Comparison of ENCODE assay signal across 16 cellular contexts in the genomic region with DNA sequence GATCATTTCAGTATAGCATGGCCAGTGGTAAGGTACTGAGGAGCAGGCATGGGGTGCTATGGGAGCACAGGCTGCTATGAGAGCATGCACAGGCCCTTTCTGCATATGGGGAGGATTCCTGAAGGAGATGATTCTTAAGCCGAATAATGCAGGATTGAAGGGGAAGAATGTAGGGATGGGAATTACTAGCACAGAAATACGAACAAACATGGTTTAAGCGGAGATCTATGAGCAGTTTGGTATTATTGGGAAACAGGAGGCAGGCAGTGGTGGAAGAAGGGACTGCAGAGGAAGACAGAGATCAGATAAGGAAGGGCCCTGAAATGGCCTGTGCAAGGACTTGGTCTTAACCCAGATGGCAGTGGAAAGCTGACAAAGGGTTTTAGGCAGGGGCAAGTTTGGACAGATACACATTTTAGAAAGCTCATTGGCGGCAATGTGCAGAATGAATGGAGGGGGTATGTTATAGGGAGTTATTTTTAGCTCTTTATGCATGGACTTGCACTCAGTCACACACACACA. TPM values are rescaled to one million over a fixed set of nuclear protein-coding genes. Genes with fewer than 3 reads are reported as not detected.
DNase-seq lines count a peak whose midpoint lies in the region; ATAC-seq, FAIRE-seq and TF ChIP-seq lines count a peak whose summit lies in the region.
"Had no signal": no experiment of that assay in that cellular context is flagged by ENCODE, and none has a peak within 500 bp of the region (broad histone marks: within the 10 kb centered on the region; RNA-seq: fewer than 3 reads in every experiment).

No MANE protein-coding gene starts in this region.

- H3K9me3 ChIP-seq in kidney (ENCODE audit: control insufficient read depth in 1 of 2, low read length in 2 of 2): no peaks in the 10 kb centered on the region
- H3K9me3 ChIP-seq: BLaER1 had no signal

- POLR2A ChIA-PET in RWPE1 (lab: Yijun Ruan, JAX; ENCODE audit: low non-redundant PET): no interaction called here

- CTCF ChIA-PET in RWPE1 (lab: Yijun Ruan, JAX): interaction anchor here (0.8 to 1.2 kb wide), 2 partner anchors 11 to 31 kb away, joined by 3 read pairs; no protein-coding TSS in a partner anchor

- H3K27ac ChIP-seq in RWPE1 (no peak overlapping the region), foreskin keratinocyte (no peak overlapping the region), dorsolateral prefrontal cortex (no peak overlapping the region), kidney (ENCODE audit: low read depth in 2 of 2, low read length in 2 of 2) (no peak overlapping the region)
- H3K27ac ChIP-seq: BLaER1, KMS-11 had no signal

- no peak for FAIRE-seq in kidney (lab: Jason Lieb, UNC)
- FAIRE-seq: islet of Langerhans had no signal

- H3K27me3 ChIP-seq in foreskin keratinocyte (no peaks in the 10 kb centered on the region), dorsolateral prefrontal cortex (no peaks in the 10 kb centered on the region)
- H3K27me3 ChIP-seq: BLaER1 had no signal

- TF ChIP-seq CTCF in AG10803 (conservative IDR thresholded peaks at IDR 0.05; ENCODE audit: low read length): 0 out of 2 replicates have a peak, but pooled peaks have one; percentile 3
- TF ChIP-seq CTCF in RWPE1 (conservative IDR thresholded peaks at IDR 0.05; ENCODE audit: low read depth): no peak
- peak; percentile 22 for TF ChIP-seq CTCF in foreskin keratinocyte (conservative IDR thresholded peaks at IDR 0.05)
- TF ChIP-seq CTCF in dorsolateral prefrontal cortex (IDR thresholded peaks at IDR 0.05 in 54 of 56, conservative IDR thresholded peaks at IDR 0.05 in 2 of 56; ENCODE audit: low read depth in 1 of 56, partially characterized antibody in 56 of 56): no peak
- TF ChIP-seq CTCF in kidney (IDR thresholded peaks at IDR 0.05; ENCODE audit: borderline replicate concordance, extremely low read depth, insufficient read depth): no peak

- ATAC-seq in foreskin keratinocyte: peak; percentile 48
- ATAC-seq in HG03432 (IDR thresholded peaks at IDR 0.05; ENCODE audit: unreplicated experiment): no peak
- ATAC-seq in GM18873 (IDR thresholded peaks at IDR 0.05; ENCODE audit: low FRiP score, unreplicated experiment): no peak

- H3K4me3 ChIP-seq in AG10803 (ENCODE audit: low read length) (no peak overlapping the region), dorsolateral prefrontal cortex (peak overlapping the region in 9 of 59 donors; percentile 0 to 88 (median 24)), kidney (ENCODE audit: low read length in 2 of 2) (no peak overlapping the region)
- H3K4me3 ChIP-seq: BLaER1 had no signal

- peaks cover 12% of the 10 kb centered on the region for H3K4me1 ChIP-seq in foreskin keratinocyte
- peaks cover 0 to 2% of the 10 kb centered on the region in 2 donors for H3K4me1 ChIP-seq in kidney (ENCODE audit: control insufficient read depth in 1 of 2, insufficient read depth in 1 of 2, low read depth in 1 of 2, low read length in 2 of 2)

- H3K36me3 ChIP-seq in kidney (ENCODE audit: control insufficient read depth in 1 of 2, insufficient read depth in 2 of 2, low read length in 2 of 2): no peaks in the 10 kb centered on the region

- intact Hi-C loops in dorsolateral prefrontal cortex (cut with DNase I): no loop called here
- intact Hi-C loops in kidney (cut with DNase I): no loop called here

- DNase-seq in AG10803 (ENCODE audit: low read depth): no peak
- DNase-seq in DMS153 treated with DMSO at 0.1 percent for 48 hours (lab: John Stamatoyannopoulos, UW; ENCODE audit: unreplicated experiment): peak; percentile 37
- DNase-seq in RWPE1 (ENCODE audit: low spot score): peak; percentile 64
- peak; percentile 59 to 86 for DNase-seq in foreskin keratinocyte
- no peak for DNase-seq in dorsolateral prefrontal cortex
- no peak for DNase-seq in kidney
- DNase-seq: activated T-cell treated with anti-CD3 and anti-CD28 coated beads, Interleukin-2, amount 50 U/mL, for 48 hours; aorta; effector CD4-positive, alpha-beta T cell; naive B cell; substantia nigra had no signal

- no peak overlapping the region for H3K9ac ChIP-seq in kidney (ENCODE audit: low read length in 2 of 2)
- H3K9ac ChIP-seq: BLaER1, KMS-11 had no signal

RNA-seq across cellular contexts. Expression of a gene that starts 1.7 kb away (rescaled TPM):
- 4.4 and 5.8 TPM in 2 replicates for total RNA-seq in foreskin keratinocyte
- 4.9 TPM in 2 replicates for polyA plus RNA-seq in foreskin keratinocyte
- total RNA-seq in dorsolateral prefrontal cortex: 10 to 100 TPM; 17.0 to 49.3 (median 30.6) TPM
- total RNA-seq in kidney: 22.0 TPM
- 27.8 TPM for polyA plus RNA-seq in kidney (ENCODE audit: insufficient read depth, low read depth, low replicate concordance)

RNA-seq across cellular contexts. Expression of a gene that starts 15.6 kb away (rescaled TPM):
- total RNA-seq in foreskin keratinocyte (166 and 181 TPM in 2 replicates), dorsolateral prefrontal cortex (10 to 100 TPM; 28.8 to 59.3 (median 43.8) TPM), kidney (48.1 TPM)
- polyA plus RNA-seq in foreskin keratinocyte (231 and 260 TPM in 2 replicates), kidney (ENCODE audit: insufficient read depth, low read depth, low replicate concordance) (160 TPM)

RNA-seq across cellular contexts. Expression of a gene that starts 34.1 kb away (rescaled TPM):
- not detected in 2 replicates for total RNA-seq in foreskin keratinocyte
- not detected in 2 replicates for polyA plus RNA-seq in foreskin keratinocyte
- 10 to 100 TPM in 79 of 120 experiments, 1 to 10 TPM in 41; 3.2 to 43.8 (median 11.6) TPM for total RNA-seq in dorsolateral prefrontal cortex
- total RNA-seq in kidney: 13.3 TPM
- 1.4 TPM for polyA plus RNA-seq in kidney (ENCODE audit: insufficient read depth, low read depth, low replicate concordance)

RNA-seq across cellular contexts. Expression of a gene that starts 50.9 kb away (rescaled TPM):
- 16.1 and 25.6 TPM in 2 replicates for total RNA-seq in foreskin keratinocyte
- 73.4 and 73.9 TPM in 2 replicates for polyA plus RNA-seq in foreskin keratinocyte
- total RNA-seq in dorsolateral prefrontal cortex: 10 to 100 TPM; 20.2 to 48.4 (median 34.9) TPM
- total RNA-seq in kidney: 29.5 TPM
- 91.6 TPM for polyA plus RNA-seq in kidney (ENCODE audit: insufficient read depth, low read depth, low replicate concordance)

Comparison
In these comparisons a context has a peak if more than half of its experiments do, and no peak if none do; other contexts are left out.
1. DNase-seq: peak in DMS153 treated with DMSO at 0.1 percent for 48 hours (single experiment), RWPE1 (single experiment) and foreskin keratinocyte (2 of 2); none in AG10803 (single experiment), dorsolateral prefrontal cortex (0 of 10) and kidney (single experiment).
2. CTCF ChIP-seq: peak in AG10803 (single experiment) and foreskin keratinocyte (single experiment); none in RWPE1 (single experiment), dorsolateral prefrontal cortex (0 of 56) and kidney (single experiment).